Comparison of ENCODE assay signal across 17 cellular contexts in the genomic region with DNA sequence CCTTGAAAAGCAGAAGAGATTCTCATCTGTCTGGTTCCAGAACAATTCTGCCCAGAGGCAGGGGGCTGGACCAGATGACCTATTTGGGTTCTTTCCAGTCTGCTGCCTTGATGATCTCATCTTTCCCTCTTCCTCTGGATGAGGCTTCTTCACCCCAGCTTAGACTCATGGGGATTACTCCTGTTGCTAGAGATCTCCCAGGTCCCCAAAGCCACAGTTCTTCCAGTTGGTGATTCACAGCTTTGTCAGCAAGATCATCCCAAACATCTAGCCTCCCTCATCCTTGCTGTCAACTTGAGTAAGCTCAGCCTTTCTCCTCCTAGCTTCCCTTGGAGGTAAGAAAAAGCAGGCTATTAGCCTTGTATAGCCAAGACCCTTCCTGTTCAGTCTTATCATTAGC.
DNase-seq lines count a peak whose midpoint lies in the region; ATAC-seq, FAIRE-seq and TF ChIP-seq lines count a peak whose summit lies in the region.
"Had no signal": no experiment of that assay in that cellular context is flagged by ENCODE, and none has a peak within 500 bp of the region (broad histone marks: within the 10 kb centered on the region; RNA-seq: fewer than 3 reads in every experiment).

No MANE protein-coding gene starts in this region.

- no peaks in the 10 kb centered on the region for H4K20me1 ChIP-seq in GM23248 (ENCODE audit: insufficient read depth)

- H3K27ac ChIP-seq in GM23248 (no peak overlapping the region), foreskin keratinocyte (no peak overlapping the region)
- H3K27ac ChIP-seq: body of pancreas, tibial artery had no signal

- intact Hi-C loops in Right ventricle myocardium superior (cut with DNase I): loop anchor here (10.0 kb wide), 1 partner anchor 55 kb away; no protein-coding TSS in a partner anchor

- peaks cover 7% of the 10 kb centered on the region; the same call in 1 of the 2 replicates for H3K4me1 ChIP-seq in GM23248 (ENCODE audit: insufficient read depth)
- H3K4me1 ChIP-seq in foreskin keratinocyte: no peaks in the 10 kb centered on the region
- H3K4me1 ChIP-seq: body of pancreas, tibial artery had no signal

- H2AFZ ChIP-seq in GM23248: no peak overlapping the region

- no peaks in the 10 kb centered on the region for H3K9me2 ChIP-seq in GM23248 (ENCODE audit: insufficient read depth)

- H3K4me3 ChIP-seq in GM23248: no peak overlapping the region
- H3K4me3 ChIP-seq: body of pancreas, HAP-1, tibial artery had no signal

- H3K27me3 ChIP-seq in GM23248 (replicated peaks; ENCODE audit: insufficient read depth) (no peaks in the 10 kb centered on the region), foreskin keratinocyte (no peaks in the 10 kb centered on the region)
- H3K27me3 ChIP-seq: body of pancreas, tibial artery had no signal

- no peak overlapping the region for H3K4me2 ChIP-seq in GM23248 (ENCODE audit: unreplicated experiment)

- no peak overlapping the region for H3K9ac ChIP-seq in GM23248

- in situ Hi-C loops in GM23248 (cut with MboI): no loop called here

- H3K36me3 ChIP-seq in GM23248 (ENCODE audit: low read depth): no peaks in the 10 kb centered on the region
- H3K36me3 ChIP-seq: HAP-1, tibial artery had no signal

- FAIRE-seq in urothelium cell line (lab: Jason Lieb, UNC): no peak
- FAIRE-seq: GM12891, HepG2 had no signal

- H3F3A ChIP-seq in GM23248 (ENCODE audit: insufficient read depth): peaks cover 5% of the 10 kb centered on the region; the same call in 1 of the 2 replicates

- no peaks in the 10 kb centered on the region for H3K79me2 ChIP-seq in GM23248 (ENCODE audit: insufficient read depth)

- peak; percentile 79 for DNase-seq in GM23248
- DNase-seq in amniotic epithelial cell (ENCODE audit: low read depth): peak; percentile 88
- peak; percentile 64 to 81 for DNase-seq in foreskin keratinocyte
- DNase-seq in urothelium cell line (ENCODE audit: low spot score): peak; percentile 12
- DNase-seq in activated naive CD4-positive, alpha-beta T cell treated with Interleukin-2 at 50 U/mL for 16 hours: no peak
- DNase-seq in Right ventricle myocardium superior: no peak
- no peak for DNase-seq in activated CD8-positive, alpha-beta memory T cell treated with anti-CD3 and anti-CD28 coated beads, Interleukin-2, amount 50 U/mL, for 48 hours
- DNase-seq: activated CD4-positive, CD25-positive, alpha-beta regulatory T cell treated with anti-CD3 and anti-CD28 coated beads, Interleukin-2, amount 50 U/mL, for 72 hours; CD4-positive, alpha-beta memory T cell; DND-41; NCI-H1105; tibial artery had no signal

- H3K9me3 ChIP-seq in GM23248 (ENCODE audit: low read depth): no peaks in the 10 kb centered on the region
- H3K9me3 ChIP-seq: body of pancreas, HAP-1, tibial artery had no signal

- TF ChIP-seq CTCF in foreskin keratinocyte (conservative IDR thresholded peaks at IDR 0.05): no peak

- ATAC-seq in foreskin keratinocyte: peak; percentile 84
- no peak for ATAC-seq in Right ventricle myocardium superior (ENCODE audit: poor library complexity)
- no peak for ATAC-seq in HG03097 (IDR thresholded peaks at IDR 0.05; ENCODE audit: low FRiP score, unreplicated experiment)
- ATAC-seq: body of pancreas, HepG2 had no signal

Comparison
In these comparisons a context has a peak if more than half of its experiments do, and no peak if none do; other contexts are left out.
1. DNase-seq: peak in GM23248 (single experiment), amniotic epithelial cell (single experiment), foreskin keratinocyte (2 of 2) and urothelium cell line (single experiment); none in activated naive CD4-positive, alpha-beta T cell treated with Interleukin-2 at 50 U/mL for 16 hours (single experiment), Right ventricle myocardium superior (single experiment) and activated CD8-positive, alpha-beta memory T cell treated with anti-CD3 and anti-CD28 coated beads, Interleukin-2, amount 50 U/mL, for 48 hours (single experiment).